In the genomic region with DNA sequence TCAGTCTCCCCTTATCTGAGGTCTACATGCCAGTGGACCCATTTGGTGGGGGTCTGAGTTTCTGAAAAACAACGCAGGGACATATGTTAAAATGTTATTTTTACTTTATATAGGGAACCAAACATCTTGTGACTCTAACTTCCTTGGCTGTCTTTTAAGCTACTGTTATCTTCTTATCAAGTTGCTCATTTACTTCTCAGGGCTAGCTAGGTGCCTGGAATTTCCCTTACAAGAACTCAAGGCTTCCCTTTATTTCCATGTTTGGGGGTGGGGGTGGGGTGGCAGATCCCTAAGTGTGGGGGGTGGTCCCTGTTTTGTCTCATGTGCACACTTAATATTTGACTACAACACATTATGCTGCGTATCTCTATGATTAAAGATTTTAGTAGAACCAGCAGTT, we compare ENCODE assay signal across 1 cellular context.
TF ChIP-seq lines count a peak whose summit lies in the region.

No MANE protein-coding gene starts in this region.

TF ChIP-seq in H1, 55 proteins besides CTCF, POLR2A, EP300 and RAD21:
- TF ChIP-seq TEAD4 (IDR thresholded peaks at IDR 0.05; ENCODE audit: low read depth, low read length): no peak
- no peak for TF ChIP-seq NANOG (IDR thresholded peaks at IDR 0.05; ENCODE audit: insufficient read depth, low read depth, low read length, poor library complexity, severe bottlenecking)
- no peak for TF ChIP-seq SP4 (IDR thresholded peaks at IDR 0.05; ENCODE audit: low read length)
- no peak for TF ChIP-seq FOSL1 (IDR thresholded peaks at IDR 0.05; ENCODE audit: insufficient read depth, low read depth, low read length)
- no peak for TF ChIP-seq SRF (IDR thresholded peaks at IDR 0.05; ENCODE audit: low read depth, low read length)
- TF ChIP-seq KDM1A (IDR thresholded peaks at IDR 0.05; ENCODE audit: borderline replicate concordance, low read length): no peak
- TF ChIP-seq HDAC2 (IDR thresholded peaks at IDR 0.05; ENCODE audit: borderline replicate concordance in 1 of 2, low read depth in 2 of 2, low read length in 2 of 2): no peak
- no peak for TF ChIP-seq BRCA1 (IDR thresholded peaks at IDR 0.05; ENCODE audit: low read depth, low read length)
- TF ChIP-seq HDAC6 (IDR thresholded peaks at IDR 0.05; ENCODE audit: low read depth, low read length): no peak
- TF ChIP-seq SUZ12 (IDR thresholded peaks at IDR 0.05; ENCODE audit: low read length): no peak
- no peak for TF ChIP-seq POLR2AphosphoS5 (IDR thresholded peaks at IDR 0.05; ENCODE audit: low read depth, low read length)
- no peak for TF ChIP-seq CHD2 (IDR thresholded peaks at IDR 0.05; ENCODE audit: low read length)
- TF ChIP-seq POU5F1 (IDR thresholded peaks at IDR 0.05; ENCODE audit: low read depth, low read length): no peak
